ENCODE assay signal across 28 cellular contexts in the genomic region with DNA sequence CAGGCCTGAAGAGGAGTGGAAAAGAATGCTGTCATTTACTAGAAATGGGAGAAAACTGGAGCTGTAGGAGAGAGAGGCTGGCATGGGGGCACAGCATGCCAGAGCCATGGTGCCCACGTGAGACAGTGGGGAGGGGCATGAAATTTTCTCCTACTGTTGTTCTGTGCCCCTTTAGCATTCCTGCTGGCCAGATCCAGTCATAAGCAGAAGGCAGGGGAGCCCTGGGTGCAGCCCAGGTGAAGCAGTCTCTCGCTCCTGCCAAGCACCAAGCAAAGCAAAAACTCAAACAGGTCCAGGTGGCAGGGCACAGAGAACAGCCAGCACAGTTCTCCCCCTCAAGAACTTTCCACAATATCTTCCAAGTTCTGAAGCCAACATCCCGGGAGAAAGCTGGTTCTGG.
"Had no signal": no experiment of that assay in that cellular context is flagged by ENCODE, and none has a peak within 500 bp of the region (broad histone marks: within the 10 kb centered on the region; RNA-seq: fewer than 3 reads in every experiment).

No MANE protein-coding gene starts in this region.

- H3K27me3 ChIP-seq: ascending aorta, colonic mucosa had no signal

- H3K4me1 ChIP-seq: ascending aorta, colonic mucosa, gastroesophageal sphincter, heart right ventricle had no signal

- H3K4me3 ChIP-seq: ascending aorta, colonic mucosa, esophagus squamous epithelium, gastroesophageal sphincter, heart right ventricle had no signal

- H3K36me3 ChIP-seq: ascending aorta, colonic mucosa, esophagus squamous epithelium, gastroesophageal sphincter, heart right ventricle, WERI-Rb-1 had no signal

- H3K4me3 Mint-ChIP-seq: activated B cell treated with CpG ODN at 0.5 μM for 24 hours; activated CD4-positive, alpha-beta memory T cell treated with anti-CD3 and anti-CD28 coated beads for 36 hours; activated CD8-positive, alpha-beta memory T cell treated with anti-CD3 and anti-CD28 coated beads, Interleukin-2, amount 10 ng/mL, durations not matched to agents 7 days and 5 days; activated CD8-positive, alpha-beta T cell treated with anti-CD3 and anti-CD28 coated beads, Interleukin-2, amount 10 ng/mL, durations not matched to agents 7 days and 5 days; activated naive CD4-positive, alpha-beta T cell treated with anti-CD3 and anti-CD28 coated beads, Interleukin-2, amount 10 ng/mL, durations not matched to agents 7 days and 5 days; activated naive CD8-positive, alpha-beta T cell treated with anti-CD3 and anti-CD28 coated beads, Interleukin-2, amount 10 ng/mL, durations not matched to agents 7 days and 5 days; activated T-cell treated with anti-CD3 and anti-CD28 coated beads, Interleukin-2, amount 50 U/mL, for 24 hours; activated T-cell treated with anti-CD3 and anti-CD28 coated beads, Interleukin-2, amount 50 U/mL, for 72 hours; brain; central memory CD8-positive, alpha-beta T cell; T-helper 17 cell; T-helper 2 cell treated with Interferon-gamma antibody and Interleukin-4, amounts not matched to agents 5 μg/mL and 100 μg/mL, for 36 hours had no signal

- H3K27me3 Mint-ChIP-seq: activated B cell treated with CpG ODN at 0.5 μM for 24 hours; activated CD4-positive, alpha-beta memory T cell treated with anti-CD3 and anti-CD28 coated beads for 36 hours; activated CD8-positive, alpha-beta memory T cell treated with anti-CD3 and anti-CD28 coated beads, Interleukin-2, amount 10 ng/mL, durations not matched to agents 7 days and 5 days; activated naive CD4-positive, alpha-beta T cell treated with anti-CD3 and anti-CD28 coated beads, Interleukin-2, amount 10 ng/mL, durations not matched to agents 7 days and 5 days; activated naive CD8-positive, alpha-beta T cell treated with anti-CD3 and anti-CD28 coated beads, Interleukin-2, amount 10 ng/mL, durations not matched to agents 7 days and 5 days; activated T-cell treated with anti-CD3 and anti-CD28 coated beads, Interleukin-2, amount 50 U/mL, for 24 hours; brain; central memory CD8-positive, alpha-beta T cell; T-helper 17 cell had no signal

- H3K36me3 Mint-ChIP-seq: activated CD4-positive, alpha-beta memory T cell treated with anti-CD3 and anti-CD28 coated beads for 36 hours; activated CD8-positive, alpha-beta memory T cell treated with anti-CD3 and anti-CD28 coated beads, Interleukin-2, amount 10 ng/mL, durations not matched to agents 7 days and 5 days; activated naive CD4-positive, alpha-beta T cell treated with anti-CD3 and anti-CD28 coated beads, Interleukin-2, amount 10 ng/mL, durations not matched to agents 7 days and 5 days; activated naive CD4-positive, alpha-beta T cell treated with anti-CD3 and anti-CD28 coated beads, Interleukin-2, amount 50 U/mL, for 72 hours; activated naive CD8-positive, alpha-beta T cell treated with anti-CD3 and anti-CD28 coated beads, Interleukin-2, amount 10 ng/mL, durations not matched to agents 7 days and 5 days; brain had no signal

- H3K9me3 Mint-ChIP-seq: activated B cell treated with CpG ODN at 0.5 μM for 24 hours; activated naive CD4-positive, alpha-beta T cell treated with anti-CD3 and anti-CD28 coated beads, Interleukin-2, amount 50 U/mL, for 72 hours; activated naive CD8-positive, alpha-beta T cell treated with anti-CD3 and anti-CD28 coated beads, Interleukin-2, amount 10 ng/mL, durations not matched to agents 7 days and 5 days; activated T-cell treated with anti-CD3 and anti-CD28 coated beads, Interleukin-2, amount 50 U/mL, for 24 hours; activated T-cell treated with anti-CD3 and anti-CD28 coated beads, Interleukin-2, amount 50 U/mL, for 72 hours; T-helper 2 cell treated with Interferon-gamma antibody and Interleukin-4, amounts not matched to agents 5 μg/mL and 100 μg/mL, for 36 hours had no signal

- ATAC-seq: activated CD4-positive, CD25-positive, alpha-beta regulatory T cell treated with anti-CD3 and anti-CD28 coated beads, Interleukin-2, amount 50 U/mL, for 24 hours; activated CD8-positive, alpha-beta memory T cell treated with anti-CD3 and anti-CD28 coated beads, Interleukin-2, amount 10 ng/mL, durations not matched to agents 7 days and 5 days; activated CD8-positive, alpha-beta T cell treated with anti-CD3 and anti-CD28 coated beads, Interleukin-2, amount 10 ng/mL, durations not matched to agents 7 days and 5 days; activated naive CD4-positive, alpha-beta T cell treated with anti-CD3 and anti-CD28 coated beads, Interleukin-2, amount 50 U/mL, for 72 hours; activated T-cell treated with anti-CD3 and anti-CD28 coated beads, Interleukin-2, amount 50 U/mL, for 72 hours; gastroesophageal sphincter; heart right ventricle; T-helper 17 cell had no signal

- H3K27ac ChIP-seq: ascending aorta, colonic mucosa, epithelial cell of prostate, esophagus squamous epithelium, gastroesophageal sphincter, heart right ventricle, WERI-Rb-1 had no signal

- DNase-seq: activated B cell treated with CpG ODN at 0.5 μM for 24 hours; activated CD4-positive, alpha-beta memory T cell treated with anti-CD3 and anti-CD28 coated beads for 36 hours; activated CD4-positive, alpha-beta T cell treated with anti-CD3 and anti-CD28 coated beads for 48 hours; activated CD8-positive, alpha-beta memory T cell treated with anti-CD3 and anti-CD28 coated beads, Interleukin-2, amount 10 ng/mL, durations not matched to agents 7 days and 5 days; activated CD8-positive, alpha-beta memory T cell treated with anti-CD3 and anti-CD28 coated beads, Interleukin-2, amount 50 U/mL, for 4 hours; activated CD8-positive, alpha-beta T cell treated with anti-CD3 and anti-CD28 coated beads, Interleukin-2, amount 10 ng/mL, durations not matched to agents 7 days and 5 days; activated naive CD4-positive, alpha-beta T cell; activated naive CD4-positive, alpha-beta T cell treated with anti-CD3 and anti-CD28 coated beads, Interleukin-2, amount 10 ng/mL, durations not matched to agents 7 days and 5 days; activated naive CD8-positive, alpha-beta T cell treated with anti-CD3 and anti-CD28 coated beads, Interleukin-2, amount 10 ng/mL, durations not matched to agents 7 days and 5 days; activated T-cell treated with anti-CD3 and anti-CD28 coated beads, Interleukin-2, amount 50 U/mL, for 24 hours; activated T-cell treated with anti-CD3 and anti-CD28 coated beads, Interleukin-2, amount 50 U/mL, for 72 hours; colonic mucosa; effector memory CD4-positive, alpha-beta T cell; esophagus squamous epithelium; foreskin melanocyte; heart right ventricle; T-helper 1 cell; T-helper 17 cell; T1000; WERI-Rb-1 had no signal

- H3K4me1 Mint-ChIP-seq: activated B cell treated with CpG ODN at 0.5 μM for 24 hours; activated CD8-positive, alpha-beta memory T cell treated with anti-CD3 and anti-CD28 coated beads, Interleukin-2, amount 10 ng/mL, durations not matched to agents 7 days and 5 days; activated naive CD4-positive, alpha-beta T cell treated with anti-CD3 and anti-CD28 coated beads, Interleukin-2, amount 10 ng/mL, durations not matched to agents 7 days and 5 days; activated naive CD8-positive, alpha-beta T cell treated with anti-CD3 and anti-CD28 coated beads, Interleukin-2, amount 10 ng/mL, durations not matched to agents 7 days and 5 days; central memory CD8-positive, alpha-beta T cell; T-helper 17 cell had no signal

- H3K27ac Mint-ChIP-seq: activated B cell treated with CpG ODN at 0.5 μM for 24 hours; activated CD4-positive, alpha-beta memory T cell treated with anti-CD3 and anti-CD28 coated beads for 36 hours; activated CD8-positive, alpha-beta memory T cell treated with anti-CD3 and anti-CD28 coated beads, Interleukin-2, amount 10 ng/mL, durations not matched to agents 7 days and 5 days; activated CD8-positive, alpha-beta T cell treated with anti-CD3 and anti-CD28 coated beads, Interleukin-2, amount 10 ng/mL, durations not matched to agents 7 days and 5 days; activated naive CD4-positive, alpha-beta T cell treated with anti-CD3 and anti-CD28 coated beads, Interleukin-2, amount 10 ng/mL, durations not matched to agents 7 days and 5 days; activated naive CD4-positive, alpha-beta T cell treated with anti-CD3 and anti-CD28 coated beads, Interleukin-2, amount 50 U/mL, for 72 hours; activated naive CD8-positive, alpha-beta T cell treated with anti-CD3 and anti-CD28 coated beads, Interleukin-2, amount 10 ng/mL, durations not matched to agents 7 days and 5 days; activated T-cell treated with anti-CD3 and anti-CD28 coated beads, Interleukin-2, amount 50 U/mL, for 24 hours; activated T-cell treated with anti-CD3 and anti-CD28 coated beads, Interleukin-2, amount 50 U/mL, for 72 hours; brain; T-helper 17 cell; T-helper 2 cell treated with Interferon-gamma antibody and Interleukin-4, amounts not matched to agents 5 μg/mL and 100 μg/mL, for 36 hours had no signal

- H3K9me3 ChIP-seq: ascending aorta, colonic mucosa, esophagus squamous epithelium, gastroesophageal sphincter, heart right ventricle had no signal
